Comparison of ENCODE assay signal across 20 cellular contexts in genomic region chr16:31184888-31185287, GRCh38. TPM values are rescaled to one million over a fixed set of nuclear protein-coding genes. Genes with fewer than 3 reads are reported as not detected.
A peak's percentile ranks its signal among the peaks of the same experiment; 100 is the strongest.
DNase-seq lines count a peak whose midpoint lies in the region; ATAC-seq and TF ChIP-seq lines count a peak whose summit lies in the region.
"Had no signal": no experiment of that assay in that cellular context is flagged by ENCODE, and none has a peak within 500 bp of the region (broad histone marks: within the 10 kb centered on the region; RNA-seq: fewer than 3 reads in every experiment).

No MANE protein-coding gene starts in this region.

- intact Hi-C loops in CD8-positive, alpha-beta T cell (cut with DNase I, micrococcal nuclease): loop anchor here (5.0 to 10.0 kb wide), 5 partner anchors 43 to 520 kb away; partner anchors contain the start of gene ZNF843 (in 1 of the 2)

- no peak overlapping the region for H3K27ac ChIP-seq in CD8-positive, alpha-beta T cell (ENCODE audit: low read depth, low read length)
- H3K27ac ChIP-seq: epithelial cell of prostate, skin epidermis had no signal

- POLR2A ChIA-PET in CD8-positive, alpha-beta T cell (lab: Charles Lee): interaction anchor here (0.6 to 6.5 kb wide), 3 partner anchors 15 to 258 kb away, joined by 3 to 104 read pairs (median 18); partner anchors contain the start of gene PYCARD
- POLR2A ChIA-PET in activated naive CD8-positive, alpha-beta T cell treated with anti-CD3 and anti-CD28 coated beads, Interleukin-2, amount 10 ng/mL, durations not matched to agents 7 days and 5 days (lab: Charles Lee): interaction anchor here (0.7 to 3.2 kb wide), 4 partner anchors 16 to 528 kb away, joined by 3 to 30 read pairs (median 10); partner anchors contain the start of gene PYCARD

- peaks cover 82% of the 10 kb centered on the region for H3K4me1 Mint-ChIP-seq in CD8-positive, alpha-beta T cell (ENCODE audit: low read depth)
- peaks cover 60% of the 10 kb centered on the region for H3K4me1 Mint-ChIP-seq in HFFc6 (ENCODE audit: low read depth)
- H3K4me1 Mint-ChIP-seq in activated naive CD8-positive, alpha-beta T cell treated with anti-CD3 and anti-CD28 coated beads, Interleukin-2, amount 10 ng/mL, durations not matched to agents 7 days and 5 days: peaks cover 65% of the 10 kb centered on the region
- peaks cover 65% of the 10 kb centered on the region for H3K4me1 Mint-ChIP-seq in nephron progenitor cell

- H3K27ac Mint-ChIP-seq in CD8-positive, alpha-beta T cell: peak overlapping the region; percentile 62
- H3K27ac Mint-ChIP-seq in HFFc6: peak overlapping the region; percentile 66
- H3K27ac Mint-ChIP-seq in activated naive CD8-positive, alpha-beta T cell treated with anti-CD3 and anti-CD28 coated beads, Interleukin-2, amount 10 ng/mL, durations not matched to agents 7 days and 5 days: peak overlapping the region; percentile 66
- peak overlapping the region; percentile 87 for H3K27ac Mint-ChIP-seq in nephron progenitor cell
- H3K27ac Mint-ChIP-seq: memory B cell had no signal

- no peak for ATAC-seq in CD8-positive, alpha-beta T cell
- ATAC-seq in activated naive CD8-positive, alpha-beta T cell treated with anti-CD3 and anti-CD28 coated beads, Interleukin-2, amount 10 ng/mL, durations not matched to agents 7 days and 5 days (ENCODE audit: low read depth): no peak
- ATAC-seq in HG02588 (IDR thresholded peaks at IDR 0.05; ENCODE audit: unreplicated experiment): no peak

- H3K27me3 ChIP-seq in CD8-positive, alpha-beta T cell (ENCODE audit: insufficient read depth, low read length): no peaks in the 10 kb centered on the region

- CTCF ChIA-PET in CD8-positive, alpha-beta T cell (lab: Charles Lee): interaction anchor here (0.7 to 1.9 kb wide), 2 partner anchors 16 to 176 kb away, joined by 3 to 7 read pairs; no protein-coding TSS in a partner anchor

- peak overlapping the region; percentile 35 for H3K4me3 Mint-ChIP-seq in CD8-positive, alpha-beta T cell
- H3K4me3 Mint-ChIP-seq in HFFc6 (peak overlapping the region; percentile 30), nephron progenitor cell (peak overlapping the region; percentile 29)
- peak overlapping the region; percentile 62 for H3K4me3 Mint-ChIP-seq in activated naive CD8-positive, alpha-beta T cell treated with anti-CD3 and anti-CD28 coated beads, Interleukin-2, amount 10 ng/mL, durations not matched to agents 7 days and 5 days
- H3K4me3 Mint-ChIP-seq: memory B cell had no signal

- H3K36me3 ChIP-seq in CD8-positive, alpha-beta T cell (ENCODE audit: insufficient read depth, low read length): peaks cover 71% of the 10 kb centered on the region

- H3K4me1 ChIP-seq in CD8-positive, alpha-beta T cell (ENCODE audit: insufficient read depth, low read length): peaks cover 81% of the 10 kb centered on the region

- H3K36me3 Mint-ChIP-seq in CD8-positive, alpha-beta T cell: peaks cover 87% of the 10 kb centered on the region
- H3K36me3 Mint-ChIP-seq in HFFc6 (ENCODE audit: low read depth) (peaks cover 88% of the 10 kb centered on the region), nephron progenitor cell (ENCODE audit: low read depth) (peaks cover 86% of the 10 kb centered on the region)
- peaks cover 74% of the 10 kb centered on the region for H3K36me3 Mint-ChIP-seq in activated naive CD8-positive, alpha-beta T cell treated with anti-CD3 and anti-CD28 coated beads, Interleukin-2, amount 10 ng/mL, durations not matched to agents 7 days and 5 days

- no peak for DNase-seq in CD8-positive, alpha-beta T cell
- DNase-seq in HFFc6 (no peak), nephron progenitor cell (no peak), HT-29 (ENCODE audit: low spot score) (no peak)
- DNase-seq in activated naive CD8-positive, alpha-beta T cell treated with anti-CD3 and anti-CD28 coated beads, Interleukin-2, amount 10 ng/mL, durations not matched to agents 7 days and 5 days: no peak
- DNase-seq in stimulated activated CD4-positive, alpha-beta T cell treated with anti-CD3 and anti-CD28 coated beads, Interleukin-1b, Interleukin-23, amount 100 ng/mL, for 48 hours: no peak
- DNase-seq: activated CD4-positive, alpha-beta T cell treated with anti-CD3 and anti-CD28 coated beads, Interleukin-2, amount 50 U/mL, for 48 hours; amniotic stem cell; EL; NCI-H1048; NCI-H2171; NK-92 treated with Interleukin-12 subunit alpha and Interleukin-12 subunit beta, amount 100 ng/mL, for 24 hours; Right ventricle myocardium superior had no signal

- no peak for TF ChIP-seq CTCF in CD8-positive, alpha-beta T cell (IDR thresholded peaks at IDR 0.05)
- TF ChIP-seq CTCF in HFFc6 (IDR thresholded peaks at IDR 0.05) (no peak), nephron progenitor cell (IDR thresholded peaks at IDR 0.05) (no peak)

- no peaks in the 10 kb centered on the region for H3K9me3 Mint-ChIP-seq in CD8-positive, alpha-beta T cell
- H3K9me3 Mint-ChIP-seq in HFFc6 (no peaks in the 10 kb centered on the region), nephron progenitor cell (no peaks in the 10 kb centered on the region)
- no peaks in the 10 kb centered on the region for H3K9me3 Mint-ChIP-seq in activated naive CD8-positive, alpha-beta T cell treated with anti-CD3 and anti-CD28 coated beads, Interleukin-2, amount 10 ng/mL, durations not matched to agents 7 days and 5 days
- H3K9me3 Mint-ChIP-seq: memory B cell had no signal

- no peaks in the 10 kb centered on the region for H3K9me3 ChIP-seq in CD8-positive, alpha-beta T cell (ENCODE audit: low read length)
- H3K9me3 ChIP-seq: HAP-1 had no signal

- H3K27me3 Mint-ChIP-seq in CD8-positive, alpha-beta T cell (ENCODE audit: low read depth): no peaks in the 10 kb centered on the region
- H3K27me3 Mint-ChIP-seq in HFFc6 (ENCODE audit: insufficient read depth) (peaks cover 22% of the 10 kb centered on the region), nephron progenitor cell (ENCODE audit: low read depth, poor library complexity) (no peaks in the 10 kb centered on the region)
- H3K27me3 Mint-ChIP-seq in activated naive CD8-positive, alpha-beta T cell treated with anti-CD3 and anti-CD28 coated beads, Interleukin-2, amount 10 ng/mL, durations not matched to agents 7 days and 5 days: no peaks in the 10 kb centered on the region
- H3K27me3 Mint-ChIP-seq: memory B cell had no signal

- no peak overlapping the region for H3K4me3 ChIP-seq in CD8-positive, alpha-beta T cell (ENCODE audit: low read depth, low read length)
- H3K4me3 ChIP-seq: HAP-1, skin epidermis had no signal

RNA-seq across cellular contexts. Expression of gene FUS, which starts 4.9 kb away (rescaled TPM):
- 100 to 1,000 TPM; 734 to 742 TPM for total RNA-seq in CD8-positive, alpha-beta T cell
- total RNA-seq in HFFc6 (2021; fragmentation: NEBNext Ultra II Directional; extraction: Animal tissue kit (Norgen Biotek cat#: 25700)): 100 to 1,000 TPM; 275 to 504 (median 422) TPM
- total RNA-seq in activated naive CD8-positive, alpha-beta T cell treated with anti-CD3 and anti-CD28 coated beads, Interleukin-2, amount 10 ng/mL, durations not matched to agents 7 days and 5 days: 100 to 1,000 TPM; 540 to 618 TPM
- 34.0 and 36.5 TPM in 2 replicates for total RNA-seq in HT-29 (2014; rRNA removed; shearing (Covaris generic))

RNA-seq across cellular contexts. Expression of gene PYCARD, which starts 17.7 kb away (rescaled TPM):
- 1 to 10 TPM; 6.4 to 6.6 TPM for total RNA-seq in CD8-positive, alpha-beta T cell
- 10 to 100 TPM; 13.0 to 23.1 (median 22.5) TPM for total RNA-seq in HFFc6 (2021; fragmentation: NEBNext Ultra II Directional; extraction: Animal tissue kit (Norgen Biotek cat#: 25700))
- 10 to 100 TPM; 82.3 to 87.0 TPM for total RNA-seq in activated naive CD8-positive, alpha-beta T cell treated with anti-CD3 and anti-CD28 coated beads, Interleukin-2, amount 10 ng/mL, durations not matched to agents 7 days and 5 days
- 118 and 130 TPM in 2 replicates for total RNA-seq in HT-29 (2014; rRNA removed; shearing (Covaris generic))

RNA-seq across cellular contexts. Expression of gene TRIM72, which starts 29.0 kb away (rescaled TPM):
- total RNA-seq in CD8-positive, alpha-beta T cell: under 1 TPM; 0.05 to 0.22 TPM
- total RNA-seq in HFFc6 (2021; fragmentation: NEBNext Ultra II Directional; extraction: Animal tissue kit (Norgen Biotek cat#: 25700)): under 1 TPM in 1 of 6 experiments, not detected in 5; 0.05 TPM
- not detected for total RNA-seq in activated naive CD8-positive, alpha-beta T cell treated with anti-CD3 and anti-CD28 coated beads, Interleukin-2, amount 10 ng/mL, durations not matched to agents 7 days and 5 days
- 0.23 and 0.84 TPM in 2 replicates for total RNA-seq in HT-29 (2014; rRNA removed; shearing (Covaris generic))
- total RNA-seq: glomerular endothelial cell, osteocyte had no signal

RNA-seq across cellular contexts. Expression of gene PYDC1, which starts 32.0 kb away (rescaled TPM):
- not detected for total RNA-seq in CD8-positive, alpha-beta T cell
- total RNA-seq in HFFc6 (2021; fragmentation: NEBNext Ultra II Directional; extraction: Animal tissue kit (Norgen Biotek cat#: 25700)): not detected
- not detected for total RNA-seq in activated naive CD8-positive, alpha-beta T cell treated with anti-CD3 and anti-CD28 coated beads, Interleukin-2, amount 10 ng/mL, durations not matched to agents 7 days and 5 days
- not detected in 2 replicates for total RNA-seq in HT-29 (2014; rRNA removed; shearing (Covaris generic))
- total RNA-seq: glomerular endothelial cell, osteocyte, Right ventricle myocardium superior had no signal

RNA-seq across cellular contexts. Expression of gene PRSS36, which starts 35.0 kb away (rescaled TPM):
- total RNA-seq in CD8-positive, alpha-beta T cell: under 1 TPM; 0.56 to 0.87 TPM
- total RNA-seq in HFFc6 (2021; fragmentation: NEBNext Ultra II Directional; extraction: Animal tissue kit (Norgen Biotek cat#: 25700)): under 1 TPM in 4 of 6 experiments, not detected in 2; 0.38 to 0.60 (median 0.47) TPM
- 1 to 10 TPM in 1 of 2 experiments, under 1 TPM in 1; 0.31 to 1.1 TPM for total RNA-seq in activated naive CD8-positive, alpha-beta T cell treated with anti-CD3 and anti-CD28 coated beads, Interleukin-2, amount 10 ng/mL, durations not matched to agents 7 days and 5 days
- total RNA-seq in HT-29 (2014; rRNA removed; shearing (Covaris generic)): 2.3 and 4.1 TPM in 2 replicates
- total RNA-seq: glomerular endothelial cell had no signal
